In genomic region chr22:20242393-20243175, GRCh38 we compare ENCODE assay signal across 13 cellular contexts. TPM values are rescaled to one million over a fixed set of nuclear protein-coding genes. Genes with fewer than 3 reads are reported as not detected.
DNase-seq lines count a peak whose midpoint lies in the region; ATAC-seq and TF ChIP-seq lines count a peak whose summit lies in the region.
"Had no signal": no experiment of that assay in that cellular context is flagged by ENCODE, and none has a peak within 500 bp of the region (broad histone marks: within the 10 kb centered on the region; RNA-seq: fewer than 3 reads in every experiment).

No MANE protein-coding gene starts in this region.

- TF ChIP-seq RAD21 in liver (IDR thresholded peaks at IDR 0.05): no peak

- H3K4me2 ChIP-seq in BLaER1 treated with 17β-estradiol and CSF1 and Interleukin-3, amounts not matched to agents 10 nM and 100 nM: peak overlapping the region; percentile 85 to 100 (median 98)

- H3K4me3 ChIP-seq in BLaER1 treated with 17β-estradiol and CSF1 and Interleukin-3, amounts not matched to agents 10 nM and 100 nM: peak overlapping the region in 7 of 10 experiments; percentile 43 to 59 (median 47); a peak in 9 of 20 replicates
- H3K4me3 ChIP-seq in HEK293 (ENCODE audit: low read depth, low read length) (no peak overlapping the region), liver (ENCODE audit: low read depth in 1 of 3, low read length in 3 of 3) (no peak overlapping the region), Peyer's patch (no peak overlapping the region)
- H3K4me3 ChIP-seq: mucosa of descending colon, psoas muscle had no signal

- 91% methylated on average over 42 of the region's 42 CpGs for WGBS in liver

- no peak for TF ChIP-seq POLR2A in Peyer's patch (IDR thresholded peaks at IDR 0.05)

- H3K27ac ChIP-seq in BLaER1 treated with 17β-estradiol and CSF1 and Interleukin-3, amounts not matched to agents 10 nM and 100 nM: peak overlapping the region in 10 of 11 experiments; percentile 46 to 94 (median 80); a peak in 18 of 22 replicates
- H3K27ac ChIP-seq in HEK293 (ENCODE audit: extremely low read depth, low read depth, low read length) (peak overlapping the region; percentile 45; the same call in 1 of the 2 replicates), liver (ENCODE audit: low read depth in 1 of 2, low read length in 2 of 2) (no peak overlapping the region), Peyer's patch (peak overlapping the region in 2 of 4 donors; percentile 50 to 59)
- H3K27ac ChIP-seq: psoas muscle had no signal

- DNase-seq in activated T-cell treated with anti-CD3 and anti-CD28 coated beads, Interleukin-2, amount 50 U/mL, for 48 hours: peak; percentile 27 to 39
- DNase-seq in Peyer's patch (no peak), NCI-H1092 treated with DMSO at 0.1 percent for 48 hours (lab: John Stamatoyannopoulos, UW) (no peak), NOMO-1 (lab: John Stamatoyannopoulos, UW; ENCODE audit: unreplicated experiment in 2 of 2) (no peak)
- DNase-seq: activated B cell treated with CpG ODN at 0.5 μM for 24 hours, cortex of kidney, NCI-H1930, psoas muscle had no signal

- no peaks in the 10 kb centered on the region for H3K27me3 ChIP-seq in BLaER1 treated with 17β-estradiol and CSF1 and Interleukin-3, amounts not matched to agents 10 nM and 100 nM
- H3K27me3 ChIP-seq in liver (ENCODE audit: control insufficient read depth in 4 of 4, insufficient read depth in 4 of 4, low read length in 3 of 4) (no peaks in the 10 kb centered on the region), Peyer's patch (no peaks in the 10 kb centered on the region)

- CTCF ChIA-PET in HEK293 (lab: Yijun Ruan, JAX): no interaction called here

- H3K9ac ChIP-seq in BLaER1 treated with 17β-estradiol and CSF1 and Interleukin-3, amounts not matched to agents 10 nM and 100 nM: peak overlapping the region in 9 of 11 experiments; percentile 60 to 85 (median 75); a peak in 17 of 22 replicates
- H3K9ac ChIP-seq in liver (ENCODE audit: low read depth in 1 of 2, low read length in 2 of 2): no peak overlapping the region

- peaks cover 0 to 19% (median 0%) of the 10 kb centered on the region in 11 experiments; a peak in 9 of 22 replicates for H3K36me3 ChIP-seq in BLaER1 treated with 17β-estradiol and CSF1 and Interleukin-3, amounts not matched to agents 10 nM and 100 nM
- H3K36me3 ChIP-seq in HEK293 (ENCODE audit: control insufficient read depth in 2 of 2, insufficient read depth in 1 of 2, low read length in 2 of 2): peaks cover 0 to 17% of the 10 kb centered on the region in 2 experiments; a peak in 1 of 3 replicates
- no peaks in the 10 kb centered on the region for H3K36me3 ChIP-seq in liver (ENCODE audit: control insufficient read depth in 4 of 4, insufficient read depth in 3 of 4, low read depth in 1 of 4, low read length in 3 of 4)
- no peaks in the 10 kb centered on the region for H3K36me3 ChIP-seq in Peyer's patch

- H4K20me1 ChIP-seq in BLaER1 treated with 17β-estradiol and CSF1 and Interleukin-3, amounts not matched to agents 10 nM and 100 nM: peaks cover 0 to 26% (median 0%) of the 10 kb centered on the region in 11 experiments; a peak in 7 of 22 replicates

- no peak for TF ChIP-seq CTCF in HEK293 (tag by site-specific recombination; IDR thresholded peaks at IDR 0.05)
- TF ChIP-seq CTCF in liver (IDR thresholded peaks at IDR 0.05; ENCODE audit: low read depth, low read length, missing input control): no peak
- TF ChIP-seq CTCF in Peyer's patch (IDR thresholded peaks at IDR 0.05): no peak

- peaks cover 96 to 100% (median 100%) of the 10 kb centered on the region in 10 experiments for H3K4me1 ChIP-seq in BLaER1 treated with 17β-estradiol and CSF1 and Interleukin-3, amounts not matched to agents 10 nM and 100 nM
- H3K4me1 ChIP-seq in HEK293 (ENCODE audit: control insufficient read depth, insufficient read depth, low read length): peaks cover 25% of the 10 kb centered on the region
- peaks cover 30 to 84% (median 64%) of the 10 kb centered on the region in 4 donors for H3K4me1 ChIP-seq in liver (ENCODE audit: control insufficient read depth in 4 of 4, insufficient read depth in 4 of 4, low read length in 3 of 4)
- H3K4me1 ChIP-seq in Peyer's patch: peaks cover 0 to 43% (median 25%) of the 10 kb centered on the region in 4 donors

- no peak for ATAC-seq in GM19328 (IDR thresholded peaks at IDR 0.05; ENCODE audit: unreplicated experiment)

- H3K9me3 ChIP-seq in BLaER1 treated with 17β-estradiol and CSF1 and Interleukin-3, amounts not matched to agents 10 nM and 100 nM (replicated peaks in 1 of 11): no peaks in the 10 kb centered on the region
- H3K9me3 ChIP-seq in HEK293 (ENCODE audit: control insufficient read depth, insufficient read depth, low read depth, low read length) (no peaks in the 10 kb centered on the region), liver (ENCODE audit: control insufficient read depth in 4 of 4, low read length in 3 of 4) (no peaks in the 10 kb centered on the region), Peyer's patch (no peaks in the 10 kb centered on the region)
- H3K9me3 ChIP-seq: mucosa of descending colon, psoas muscle had no signal

- POLR2A ChIA-PET in HEK293 (lab: Yijun Ruan, JAX): no interaction called here

TF ChIP-seq in HEK293, 187 proteins besides CTCF, POLR2A, EP300 and RAD21:
- TF ChIP-seq HOXA7 (CRISPR knock-in tag; IDR thresholded peaks at IDR 0.05; ENCODE audit: borderline replicate concordance) (no peak), KLF9 (tag by site-specific recombination; IDR thresholded peaks at IDR 0.05; ENCODE audit: low read depth) (0 out of 2 replicates have a peak, but pooled peaks have one; percentile 26), ZNF560 (tag by site-specific recombination; IDR thresholded peaks at IDR 0.05; ENCODE audit: borderline replicate concordance) (no peak), ZFP37 (tag by site-specific recombination; IDR thresholded peaks at IDR 0.05) (no peak), GFI1B (tag by site-specific recombination; IDR thresholded peaks at IDR 0.05) (no peak), HIC1 (tag by site-specific recombination; IDR thresholded peaks at IDR 0.05) (peak; percentile 76; the same call in 1 of the 2 replicates)

TF ChIP-seq in liver, 16 proteins besides CTCF, POLR2A, EP300 and RAD21:
- TF ChIP-seq REST (IDR thresholded peaks at IDR 0.05) (no peak), RXRA (IDR thresholded peaks at IDR 0.05) (peak; percentile 20 to 28)

RNA-seq across cellular contexts. Expression of gene RTN4R, which starts 25.5 kb away (rescaled TPM):
- total RNA-seq in liver (1 to 10 TPM in 1 of 2 donors, under 1 TPM in 1; 0.33 to 1.1 TPM), Peyer's patch (1 to 10 TPM; 5.2 to 9.1 (median 5.7) TPM)
- polyA plus RNA-seq in liver: 10 to 100 TPM in 1 of 2 donors, 1 to 10 TPM in 1; 1.2 to 10.4 TPM
- total RNA-seq: activated B cell treated with CpG ODN at 0.5 μM for 24 hours had no signal

Comparison
In these comparisons a context has a peak if more than half of its experiments do, and no peak if none do; other contexts are left out.
1. H3K27ac ChIP-seq: peak in BLaER1 treated with 17β-estradiol and CSF1 and Interleukin-3, amounts not matched to agents 10 nM and 100 nM (10 of 11) and HEK293 (single experiment); none in liver (0 of 2).
2. H3K4me3 ChIP-seq: peak in BLaER1 treated with 17β-estradiol and CSF1 and Interleukin-3, amounts not matched to agents 10 nM and 100 nM (7 of 10); none in HEK293 (single experiment), liver (0 of 3) and Peyer's patch (0 of 4).
3. H3K9ac ChIP-seq: peak in BLaER1 treated with 17β-estradiol and CSF1 and Interleukin-3, amounts not matched to agents 10 nM and 100 nM (9 of 11); none in liver (0 of 2).
4. DNase-seq: peak in activated T-cell treated with anti-CD3 and anti-CD28 coated beads, Interleukin-2, amount 50 U/mL, for 48 hours (2 of 2); none in Peyer's patch (0 of 3), NCI-H1092 treated with DMSO at 0.1 percent for 48 hours (single experiment) and NOMO-1 (0 of 2).